8 cellular contexts compared by ENCODE assay signal in genomic region chr15:66803182-66803729, GRCh38.
DNase-seq lines count a peak whose midpoint lies in the region; ATAC-seq and TF ChIP-seq lines count a peak whose summit lies in the region.

No MANE protein-coding gene starts in this region.

- 10 to 15% methylated on average over 4 to 12 of the region's 12 CpGs for WGBS in thyroid gland, 2 donors

- no peaks in the 10 kb centered on the region for H3F3A ChIP-seq in MM.1S (ENCODE audit: insufficient read depth, low read length)

- TF ChIP-seq POLR2A in thyroid gland (IDR thresholded peaks at IDR 0.05) = peak in 1 of 2 donors; percentile 29

- intact Hi-C loops in thyroid gland (cut with DNase I) = no loop called here

- DNase-seq in AML-193 (lab: John Stamatoyannopoulos, UW) (peak; percentile 17 to 40), KBM-7 (peak; percentile 53), cerebellum (ENCODE audit: low spot score) (peak; percentile 7), left lobe of liver (ENCODE audit: low spot score) (peak; percentile 59), thyroid gland (peak; percentile 97), MM.1S (no peak), NCI-H510A (lab: John Stamatoyannopoulos, UW) (no peak)

- no peaks in the 10 kb centered on the region for H4K20me1 ChIP-seq in MM.1S (ENCODE audit: insufficient read depth, low read length)

- H3K4me1 ChIP-seq in thyroid gland (peaks cover 26 to 36% of the 10 kb centered on the region in 2 donors), MM.1S (ENCODE audit: low read length) (no peaks in the 10 kb centered on the region)

- TF ChIP-seq CTCF in thyroid gland (IDR thresholded peaks at IDR 0.05) (no peak), MM.1S (IDR thresholded peaks at IDR 0.05; ENCODE audit: low read length) (no peak)

- H3K27me3 ChIP-seq in thyroid gland = no peaks in the 10 kb centered on the region
- no peaks in the 10 kb centered on the region for H3K27me3 ChIP-seq in MM.1S (replicated peaks; ENCODE audit: insufficient read depth, low read length)

- in situ Hi-C loops in KBM-7 (cut with MboI; ENCODE audit: low pct_unique_long_range_greater_than_20kb, low sequenced_read_pairs) = no loop called here

- H3K36me3 ChIP-seq in thyroid gland (no peaks in the 10 kb centered on the region), MM.1S (replicated peaks; ENCODE audit: insufficient read depth, low read length) (no peaks in the 10 kb centered on the region)

- H3K9ac ChIP-seq in MM.1S (ENCODE audit: low read length) = no peak overlapping the region

- no peak overlapping the region for H3K4me2 ChIP-seq in MM.1S (ENCODE audit: low read depth, low read length)

- peak; percentile 65 for ATAC-seq in left lobe of liver
- ATAC-seq in GM19395 (IDR thresholded peaks at IDR 0.05; ENCODE audit: unreplicated experiment) = no peak

- no peak overlapping the region for H3K4me3 ChIP-seq in thyroid gland (replicated peaks in 1 of 3)
- no peak overlapping the region for H3K4me3 ChIP-seq in MM.1S (ENCODE audit: low read length)

- peak overlapping the region; percentile 86 to 93 (median 92) for H3K27ac ChIP-seq in thyroid gland
- no peak overlapping the region for H3K27ac ChIP-seq in MM.1S (ENCODE audit: low read length)

- no peaks in the 10 kb centered on the region for H3K79me2 ChIP-seq in MM.1S (ENCODE audit: low read length)

- no peak overlapping the region for H2AFZ ChIP-seq in MM.1S (ENCODE audit: low read length)

- H3K9me2 ChIP-seq in MM.1S (replicated peaks; ENCODE audit: insufficient read depth, low read length) = no peaks in the 10 kb centered on the region

- H3K9me3 ChIP-seq in thyroid gland = no peaks in the 10 kb centered on the region
- no peaks in the 10 kb centered on the region for H3K9me3 ChIP-seq in MM.1S (replicated peaks; ENCODE audit: insufficient read depth, low read length)

Comparison
In these comparisons a context has a peak if more than half of its experiments do, and no peak if none do; other contexts are left out.
1. DNase-seq: peak in AML-193 (2 of 2), KBM-7 (single experiment), cerebellum (single experiment), left lobe of liver (single experiment) and thyroid gland (2 of 2); none in MM.1S (single experiment) and NCI-H510A (single experiment).